In the genomic region with DNA sequence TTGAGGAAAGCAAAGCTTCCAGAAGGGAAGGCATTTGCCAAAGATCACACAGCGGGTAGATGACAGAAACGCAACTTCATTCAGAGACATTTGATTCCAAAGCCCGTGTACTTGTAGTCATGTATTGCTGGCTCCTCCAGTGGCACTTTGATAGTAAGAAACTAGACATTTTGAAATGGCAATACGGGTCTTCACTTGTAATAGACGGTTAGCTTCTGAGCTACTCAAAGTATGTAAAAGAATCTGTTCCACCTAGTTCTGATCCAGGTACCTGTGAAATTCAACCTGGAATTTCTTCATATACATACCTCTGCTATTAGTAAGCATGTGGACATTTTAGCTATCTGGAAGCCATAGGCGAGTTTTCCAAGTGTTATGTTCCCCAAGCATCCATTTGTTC, we compare ENCODE assay signal across 27 cellular contexts.
"Had no signal": no experiment of that assay in that cellular context is flagged by ENCODE, and none has a peak within 500 bp of the region (broad histone marks: within the 10 kb centered on the region; RNA-seq: fewer than 3 reads in every experiment).

No MANE protein-coding gene starts in this region.

- H3K4me1 Mint-ChIP-seq: immature natural killer cell had no signal

- H3K4me3 Mint-ChIP-seq: immature natural killer cell; naive thymus-derived CD8-positive, alpha-beta T cell; nephron; neural crest cell; stimulated activated naive B cell treated with anti-CD40 and anti-IgM and Interleukin-4, amounts not matched to agents 10 μg/mL and 1 μg/mL and 100 μg/mL, for 72 hours had no signal

- H3K9me3 ChIP-seq: lower lobe of right lung, right atrium auricular region, right lobe of liver, stomach, testis, thyroid gland, transverse colon, upper lobe of right lung had no signal

- H3K4me1 ChIP-seq: lower lobe of right lung, parathyroid adenoma, thyroid gland, upper lobe of right lung had no signal

- H3K27me3 ChIP-seq: right atrium auricular region, right lobe of liver, stomach, testis, thyroid gland, transverse colon, upper lobe of right lung had no signal

- H3K9ac ChIP-seq: parathyroid adenoma had no signal

- H3K27me3 Mint-ChIP-seq: naive thymus-derived CD8-positive, alpha-beta T cell; stimulated activated naive B cell treated with anti-CD40 and anti-IgM and Interleukin-4, amounts not matched to agents 10 μg/mL and 1 μg/mL and 100 μg/mL, for 72 hours had no signal

- H2AFZ ChIP-seq: parathyroid adenoma had no signal

- H3K79me2 ChIP-seq: parathyroid adenoma had no signal

- H3K27ac ChIP-seq: lower lobe of right lung, parathyroid adenoma, skin epidermis, testis, thyroid gland, transverse colon, upper lobe of right lung had no signal

- H3K36me3 ChIP-seq: lower lobe of right lung, right lobe of liver, stomach, thyroid gland, transverse colon, upper lobe of right lung had no signal

- DNase-seq: hypothalamus; immature natural killer cell; kidney; left ventricle myocardium superior; lower lobe of right lung; mammary epithelial cell; mesenchymal stem cell; naive thymus-derived CD8-positive, alpha-beta T cell; nucleus accumbens; right lobe of liver; stimulated activated CD4-positive, alpha-beta T cell treated with anti-CD3 and anti-CD28 coated beads, Interleukin-12 subunit alpha, Interleukin-12 subunit beta, amount 100 ng/mL, for 4 hours; stimulated activated CD4-positive, alpha-beta T cell treated with anti-CD3 and anti-CD28 coated beads, Interleukin-15, amount 100 ng/mL, for 24 hours; stimulated activated CD4-positive, alpha-beta T cell treated with anti-CD3 and anti-CD28 coated beads, Interleukin-2, amount 100 ng/mL, for 24 hours; stimulated activated CD4-positive, alpha-beta T cell treated with anti-CD3 and anti-CD28 coated beads, Interleukin-4, amount 100 ng/mL, for 1 hour; stimulated activated naive B cell treated with anti-CD40 and anti-IgM and Interleukin-4, amounts not matched to agents 10 μg/mL and 1 μg/mL and 100 μg/mL, for 72 hours; stimulated activated naive CD8-positive, alpha-beta T cell treated with anti-CD3 and anti-CD28 coated beads, Interleukin-15, Interleukin-2, amounts not matched to agents 100 U/mL and 50 U/mL, for 24 hours; stomach; testis; thyroid gland; transverse colon; upper lobe of right lung had no signal

- H3K4me3 ChIP-seq: lower lobe of right lung, right atrium auricular region, right lobe of liver, skin epidermis, stomach, testis, thyroid gland, transverse colon, upper lobe of right lung had no signal

- H3K36me3 Mint-ChIP-seq: immature natural killer cell; stimulated activated naive B cell treated with anti-CD40 and anti-IgM and Interleukin-4, amounts not matched to agents 10 μg/mL and 1 μg/mL and 100 μg/mL, for 72 hours had no signal

- ATAC-seq: left ventricle myocardium superior; lower lobe of right lung; naive thymus-derived CD8-positive, alpha-beta T cell; right lobe of liver; stimulated activated naive B cell treated with anti-CD40 and anti-IgM and Interleukin-4, amounts not matched to agents 10 μg/mL and 1 μg/mL and 100 μg/mL, for 72 hours; stimulated activated naive CD8-positive, alpha-beta T cell treated with anti-CD3 and anti-CD28 coated beads, Interleukin-15, Interleukin-2, amounts not matched to agents 100 U/mL and 50 U/mL, for 24 hours; upper lobe of right lung had no signal

- FAIRE-seq: islet of Langerhans, kidney had no signal

- H3K27ac Mint-ChIP-seq: immature natural killer cell; naive thymus-derived CD8-positive, alpha-beta T cell; nephron; stimulated activated naive B cell treated with anti-CD40 and anti-IgM and Interleukin-4, amounts not matched to agents 10 μg/mL and 1 μg/mL and 100 μg/mL, for 72 hours had no signal

- H3K9me3 Mint-ChIP-seq: immature natural killer cell; naive thymus-derived CD8-positive, alpha-beta T cell; nephron; neural crest cell; stimulated activated naive B cell treated with anti-CD40 and anti-IgM and Interleukin-4, amounts not matched to agents 10 μg/mL and 1 μg/mL and 100 μg/mL, for 72 hours had no signal
